ENCODE assay signal across 9 cellular contexts in the genomic region with DNA sequence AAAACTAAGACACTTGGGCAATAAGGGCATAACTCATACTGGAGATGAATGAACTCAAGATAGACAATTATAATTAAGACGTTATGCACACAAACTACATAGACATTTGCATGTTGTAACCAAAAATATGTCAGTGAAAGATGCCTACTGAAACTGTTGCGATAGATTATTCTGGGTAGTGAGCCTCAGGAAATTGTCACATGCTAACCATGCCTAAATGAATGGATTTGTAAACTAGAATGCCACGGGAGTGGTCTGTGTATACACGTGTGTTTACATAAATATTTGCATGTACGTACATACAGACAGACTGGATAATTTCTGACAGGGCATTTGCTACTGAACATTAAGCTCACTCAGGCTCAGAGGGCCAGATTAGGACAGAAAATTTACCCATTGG. TPM values are rescaled to one million over a fixed set of nuclear protein-coding genes. Genes with fewer than 3 reads are reported as not detected.
DNase-seq lines count a peak whose midpoint lies in the region; ATAC-seq lines count a peak whose summit lies in the region.
"Had no signal": no experiment of that assay in that cellular context is flagged by ENCODE, and none has a peak within 500 bp of the region (broad histone marks: within the 10 kb centered on the region; RNA-seq: fewer than 3 reads in every experiment).

No MANE protein-coding gene starts in this region.

- peaks cover 10% of the 10 kb centered on the region for H3K27me3 Mint-ChIP-seq in activated naive CD4-positive, alpha-beta T cell treated with anti-CD3 and anti-CD28 coated beads, Interleukin-2, amount 10 ng/mL, durations not matched to agents 7 days and 5 days
- peaks cover 2% of the 10 kb centered on the region for H3K27me3 Mint-ChIP-seq in activated naive CD8-positive, alpha-beta T cell treated with anti-CD3 and anti-CD28 coated beads, Interleukin-2, amount 10 ng/mL, durations not matched to agents 7 days and 5 days
- no peaks in the 10 kb centered on the region for H3K27me3 Mint-ChIP-seq in stimulated activated memory B cell treated with anti-CD40 and anti-IgM and Interleukin-4, amounts not matched to agents 10 μg/mL and 1 μg/mL and 100 μg/mL, for 72 hours

- no peak overlapping the region for H3K9ac ChIP-seq in neuronal stem cell (ENCODE audit: low read depth, low read length, poor library complexity)

- H2BK12ac ChIP-seq in neuronal stem cell (ENCODE audit: low read length), result no peak overlapping the region

- H3K4me2 ChIP-seq in neuronal stem cell (ENCODE audit: insufficient read depth, low read length, poor library complexity, severe bottlenecking), result no peak overlapping the region

- H3K4me3 ChIP-seq in neuronal stem cell (ENCODE audit: low read length in 2 of 2), result no peak overlapping the region

- no peak overlapping the region for H3K23ac ChIP-seq in neuronal stem cell (ENCODE audit: low read depth, low read length, poor library complexity)

- no peaks in the 10 kb centered on the region for H3K9me3 Mint-ChIP-seq in activated naive CD4-positive, alpha-beta T cell treated with anti-CD3 and anti-CD28 coated beads, Interleukin-2, amount 10 ng/mL, durations not matched to agents 7 days and 5 days
- no peaks in the 10 kb centered on the region for H3K9me3 Mint-ChIP-seq in activated naive CD8-positive, alpha-beta T cell treated with anti-CD3 and anti-CD28 coated beads, Interleukin-2, amount 10 ng/mL, durations not matched to agents 7 days and 5 days
- no peaks in the 10 kb centered on the region for H3K9me3 Mint-ChIP-seq in stimulated activated memory B cell treated with anti-CD40 and anti-IgM and Interleukin-4, amounts not matched to agents 10 μg/mL and 1 μg/mL and 100 μg/mL, for 72 hours
- H3K9me3 Mint-ChIP-seq: dendritic cell treated with granulocyte-macrophage colony-stimulating factor and Interleukin-4, amounts not matched to agents 40 ng/mL and 50 ng/mL, for 4 days had no signal

- no peak overlapping the region for H3K27ac ChIP-seq in neuronal stem cell (replicated peaks; ENCODE audit: low read length)

- CTCF ChIA-PET in activated naive CD4-positive, alpha-beta T cell treated with anti-CD3 and anti-CD28 coated beads, Interleukin-2, amount 10 ng/mL, durations not matched to agents 7 days and 5 days (lab: Charles Lee), result no interaction called here

- H3K4ac ChIP-seq in neuronal stem cell (ENCODE audit: low read length), result no peak overlapping the region

- no peaks in the 10 kb centered on the region for H3K4me1 ChIP-seq in neuronal stem cell (ENCODE audit: control insufficient read depth in 2 of 2, insufficient read depth in 1 of 2, low read depth in 1 of 2, low read length in 2 of 2)

- H3K18ac ChIP-seq in neuronal stem cell (ENCODE audit: low read length), result no peak overlapping the region

- H3K4me3 Mint-ChIP-seq in activated naive CD4-positive, alpha-beta T cell treated with anti-CD3 and anti-CD28 coated beads, Interleukin-2, amount 10 ng/mL, durations not matched to agents 7 days and 5 days, result peak overlapping the region; percentile 79
- peak overlapping the region; percentile 93 for H3K4me3 Mint-ChIP-seq in activated naive CD8-positive, alpha-beta T cell treated with anti-CD3 and anti-CD28 coated beads, Interleukin-2, amount 10 ng/mL, durations not matched to agents 7 days and 5 days
- peak overlapping the region; percentile 95 for H3K4me3 Mint-ChIP-seq in stimulated activated memory B cell treated with anti-CD40 and anti-IgM and Interleukin-4, amounts not matched to agents 10 μg/mL and 1 μg/mL and 100 μg/mL, for 72 hours

- no peak for DNase-seq in activated naive CD4-positive, alpha-beta T cell treated with anti-CD3 and anti-CD28 coated beads, Interleukin-2, amount 10 ng/mL, durations not matched to agents 7 days and 5 days
- DNase-seq in activated naive CD4-positive, alpha-beta T cell treated with anti-CD3 and anti-CD28 coated beads, Interleukin-2, amount 50 U/mL, for 16 hours, result no peak
- no peak for DNase-seq in activated naive CD8-positive, alpha-beta T cell treated with anti-CD3 and anti-CD28 coated beads, Interleukin-2, amount 10 ng/mL, durations not matched to agents 7 days and 5 days
- no peak for DNase-seq in RKO (ENCODE audit: low spot score)
- no peak for DNase-seq in neuronal stem cell (ENCODE audit: low spot score)
- DNase-seq in AG20443 (ENCODE audit: low spot score), result no peak

- no peak overlapping the region for H2BK15ac ChIP-seq in neuronal stem cell (ENCODE audit: low read length)

- H3K14ac ChIP-seq in neuronal stem cell (ENCODE audit: low read length), result no peak overlapping the region

- no peaks in the 10 kb centered on the region for H3K9me3 ChIP-seq in neuronal stem cell (replicated peaks in 1 of 2; ENCODE audit: control insufficient read depth in 2 of 2, insufficient read depth in 1 of 2, low read depth in 1 of 2, low read length in 2 of 2)

- no peaks in the 10 kb centered on the region for H3K27me3 ChIP-seq in neuronal stem cell (ENCODE audit: control insufficient read depth in 3 of 3, insufficient read depth in 3 of 3, low read depth in 1 of 3, low read length in 3 of 3)

- no peak overlapping the region for H3K27ac Mint-ChIP-seq in activated naive CD4-positive, alpha-beta T cell treated with anti-CD3 and anti-CD28 coated beads, Interleukin-2, amount 10 ng/mL, durations not matched to agents 7 days and 5 days
- no peak overlapping the region for H3K27ac Mint-ChIP-seq in activated naive CD8-positive, alpha-beta T cell treated with anti-CD3 and anti-CD28 coated beads, Interleukin-2, amount 10 ng/mL, durations not matched to agents 7 days and 5 days
- peak overlapping the region; percentile 97 for H3K27ac Mint-ChIP-seq in stimulated activated memory B cell treated with anti-CD40 and anti-IgM and Interleukin-4, amounts not matched to agents 10 μg/mL and 1 μg/mL and 100 μg/mL, for 72 hours

- peaks cover 3% of the 10 kb centered on the region for H3K36me3 Mint-ChIP-seq in activated naive CD4-positive, alpha-beta T cell treated with anti-CD3 and anti-CD28 coated beads, Interleukin-2, amount 10 ng/mL, durations not matched to agents 7 days and 5 days
- peaks cover 4% of the 10 kb centered on the region for H3K36me3 Mint-ChIP-seq in activated naive CD8-positive, alpha-beta T cell treated with anti-CD3 and anti-CD28 coated beads, Interleukin-2, amount 10 ng/mL, durations not matched to agents 7 days and 5 days
- H3K36me3 Mint-ChIP-seq in stimulated activated memory B cell treated with anti-CD40 and anti-IgM and Interleukin-4, amounts not matched to agents 10 μg/mL and 1 μg/mL and 100 μg/mL, for 72 hours, result no peaks in the 10 kb centered on the region

- no peaks in the 10 kb centered on the region for H3K36me3 ChIP-seq in neuronal stem cell (replicated peaks in 1 of 2; ENCODE audit: control insufficient read depth in 2 of 2, insufficient read depth in 2 of 2, low read length in 2 of 2)

- H4K8ac ChIP-seq in neuronal stem cell (ENCODE audit: low read depth, low read length), result no peak overlapping the region

- no CpG with 5 or more reads among the region's 5 CpGs for WGBS in neuronal stem cell (ENCODE audit: extremely low coverage in 2 of 2, insufficient read length in 2 of 2, insufficient replicate concordance in 1 of 2), 2 donors

- H2AK5ac ChIP-seq in neuronal stem cell (ENCODE audit: low read depth, low read length), result no peak overlapping the region

- no peak overlapping the region for H2BK120ac ChIP-seq in neuronal stem cell (ENCODE audit: low read depth, low read length)

- no peak overlapping the region for H4K91ac ChIP-seq in neuronal stem cell (ENCODE audit: low read depth, low read length, poor library complexity)

- H3K79me1 ChIP-seq in neuronal stem cell (ENCODE audit: low read depth, low read length), result no peaks in the 10 kb centered on the region

- no peak overlapping the region for H2BK5ac ChIP-seq in neuronal stem cell (ENCODE audit: low read length)

- POLR2A ChIA-PET in activated naive CD8-positive, alpha-beta T cell treated with anti-CD3 and anti-CD28 coated beads, Interleukin-2, amount 10 ng/mL, durations not matched to agents 7 days and 5 days (lab: Charles Lee), result interaction anchor here (1.2 kb wide), 1 partner anchor 17 kb away, joined by 3 read pairs; a partner anchor contains a TSS

- H2AFZ ChIP-seq in neuronal stem cell (ENCODE audit: low read length), result no peak overlapping the region

- peak; percentile 50 for ATAC-seq in HG02973 (IDR thresholded peaks at IDR 0.05; ENCODE audit: unreplicated experiment)
- no peak for ATAC-seq in activated naive CD8-positive, alpha-beta T cell treated with anti-CD3 and anti-CD28 coated beads, Interleukin-2, amount 10 ng/mL, durations not matched to agents 7 days and 5 days (ENCODE audit: low read depth)
- ATAC-seq in stimulated activated memory B cell treated with anti-CD40 and anti-IgM and Interleukin-4, amounts not matched to agents 10 μg/mL and 1 μg/mL and 100 μg/mL, for 72 hours, result peak; percentile 3

- H3K4me1 Mint-ChIP-seq in activated naive CD4-positive, alpha-beta T cell treated with anti-CD3 and anti-CD28 coated beads, Interleukin-2, amount 10 ng/mL, durations not matched to agents 7 days and 5 days, result peaks cover 7% of the 10 kb centered on the region
- H3K4me1 Mint-ChIP-seq in activated naive CD8-positive, alpha-beta T cell treated with anti-CD3 and anti-CD28 coated beads, Interleukin-2, amount 10 ng/mL, durations not matched to agents 7 days and 5 days, result peaks cover 7% of the 10 kb centered on the region
- H3K4me1 Mint-ChIP-seq in stimulated activated memory B cell treated with anti-CD40 and anti-IgM and Interleukin-4, amounts not matched to agents 10 μg/mL and 1 μg/mL and 100 μg/mL, for 72 hours, result peaks cover 35% of the 10 kb centered on the region

RNA-seq across cellular contexts. Expression of a gene that starts 1.2 kb away (rescaled TPM):
- total RNA-seq in activated naive CD8-positive, alpha-beta T cell treated with anti-CD3 and anti-CD28 coated beads, Interleukin-2, amount 10 ng/mL, durations not matched to agents 7 days and 5 days, result 1 to 10 TPM in 1 of 2 experiments, under 1 TPM in 1; 0.96 to 1.1 TPM
- 1.3 TPM for polyA plus RNA-seq in neuronal stem cell (2013, experiment 1 of 2)
- polyA plus RNA-seq in neuronal stem cell (2013, experiment 2 of 2), result 1.5 TPM

RNA-seq across cellular contexts. Expression of a gene that starts 17.7 kb away (rescaled TPM):
- 10 to 100 TPM; 18.3 to 18.7 TPM for total RNA-seq in activated naive CD8-positive, alpha-beta T cell treated with anti-CD3 and anti-CD28 coated beads, Interleukin-2, amount 10 ng/mL, durations not matched to agents 7 days and 5 days
- polyA plus RNA-seq in neuronal stem cell (2013, experiment 1 of 2), result 13.9 TPM
- polyA plus RNA-seq in neuronal stem cell (2013, experiment 2 of 2), result 14.8 TPM
